In genomic region chr5:139644001-139644456, GRCh38 we compare ENCODE assay signal across 10 cellular contexts. TPM values are rescaled to one million over a fixed set of nuclear protein-coding genes. Genes with fewer than 3 reads are reported as not detected.
DNase-seq lines count a peak whose midpoint lies in the region; ATAC-seq and TF ChIP-seq lines count a peak whose summit lies in the region.
"Had no signal": no experiment of that assay in that cellular context is flagged by ENCODE, and none has a peak within 500 bp of the region (broad histone marks: within the 10 kb centered on the region; RNA-seq: fewer than 3 reads in every experiment).

No MANE protein-coding gene starts in this region.

- peaks cover 47% of the 10 kb centered on the region for H3K4me1 Mint-ChIP-seq in memory B cell
- H3K4me1 Mint-ChIP-seq in stimulated activated memory B cell treated with anti-CD40 and anti-IgM and Interleukin-4, amounts not matched to agents 10 μg/mL and 1 μg/mL and 100 μg/mL, for 72 hours = peaks cover 81% of the 10 kb centered on the region

- intact Hi-C loops in HCT116 (cut with micrococcal nuclease) (no loop called here), adrenal gland (cut with DNase I) (no loop called here)

- TF ChIP-seq CTCF in HCT116 (IDR thresholded peaks at IDR 0.05 in 2 of 3, conservative IDR thresholded peaks at IDR 0.05 in 1 of 3; ENCODE audit: borderline replicate concordance in 1 of 3, insufficient read depth in 1 of 3, low read depth in 2 of 3, low read length in 2 of 3) (no peak), adrenal gland (IDR thresholded peaks at IDR 0.05) (no peak)

- H3K9me3 ChIP-seq in HCT116 (ENCODE audit: control insufficient read depth in 1 of 2, insufficient read depth in 1 of 2, low read depth in 1 of 2, low read length in 2 of 2) (no peaks in the 10 kb centered on the region), adrenal gland (replicated peaks in 1 of 3) (no peaks in the 10 kb centered on the region)
- H3K9me3 ChIP-seq: heart right ventricle had no signal

- RAD21 ChIA-PET in HCT116 (lab: Charles Lee; ENCODE audit: low non-redundant PET in 1 of 2, low total read pairs in 2 of 2, uncharacterized antibody in 2 of 2, unreplicated experiment in 2 of 2) = interaction anchor here in 1 of 2 experiments (0.5 kb wide), 1 partner anchor 17 kb away, joined by 3 read pairs; no protein-coding TSS in a partner anchor

- H3K4me2 ChIP-seq in HCT116 (ENCODE audit: low read length) = peak overlapping the region; percentile 64

- no TSS peak for BruUV-seq in HCT116 (replicated peaks; lab: Mats Ljungman, UMichigan)

- POLR2A ChIA-PET in HCT116 (lab: Charles Lee) = interaction anchor here (1.2 kb wide), 1 partner anchor 17 kb away, joined by 4 read pairs; no protein-coding TSS in a partner anchor

- TF ChIP-seq RAD21 in HCT116 (IDR thresholded peaks at IDR 0.05; ENCODE audit: low read depth) = no peak

- peaks cover 47 to 67% of the 10 kb centered on the region in 2 experiments for H3K4me1 ChIP-seq in HCT116 (ENCODE audit: control insufficient read depth in 1 of 2, insufficient read depth in 2 of 2, low read length in 2 of 2)
- H3K4me1 ChIP-seq in adrenal gland (replicated peaks in 1 of 2) = peaks cover 13 to 15% of the 10 kb centered on the region in 2 donors

- H3K4me3 ChIP-seq in HCT116 (replicated peaks in 1 of 2; ENCODE audit: low read depth in 1 of 2, low read length in 2 of 2) (no peak overlapping the region), adrenal gland (no peak overlapping the region)
- H3K4me3 ChIP-seq: heart right ventricle had no signal

- TF ChIP-seq POLR2A in HCT116 (IDR thresholded peaks at IDR 0.05; ENCODE audit: borderline replicate concordance, extremely low read depth, insufficient read depth, insufficient read length) (no peak), adrenal gland (IDR thresholded peaks at IDR 0.05) (no peak)

- peak overlapping the region; percentile 56 for H3K27ac Mint-ChIP-seq in memory B cell
- peak overlapping the region; percentile 70 for H3K27ac Mint-ChIP-seq in stimulated activated memory B cell treated with anti-CD40 and anti-IgM and Interleukin-4, amounts not matched to agents 10 μg/mL and 1 μg/mL and 100 μg/mL, for 72 hours

- H3K9me3 Mint-ChIP-seq in memory B cell = no peaks in the 10 kb centered on the region
- no peaks in the 10 kb centered on the region for H3K9me3 Mint-ChIP-seq in stimulated activated memory B cell treated with anti-CD40 and anti-IgM and Interleukin-4, amounts not matched to agents 10 μg/mL and 1 μg/mL and 100 μg/mL, for 72 hours

- no peak for DNase-seq in HCT116 (ENCODE audit: low read depth, low spot score)
- peak in 5 of 7 donors; percentile 7 to 51 (median 15) for DNase-seq in adrenal gland
- no peak for DNase-seq in memory B cell (ENCODE audit: low spot score in 2 of 2)
- no peak for DNase-seq in HuH-7.5 (ENCODE audit: low spot score)
- no peak for DNase-seq in NCI-H2081 treated with DMSO at 0.1 percent for 48 hours (lab: John Stamatoyannopoulos, UW)
- no peak for DNase-seq in NCI-H1436 (lab: John Stamatoyannopoulos, UW)
- DNase-seq: NCI-H187, NCI-H748 treated with DMSO at 0.1 percent for 48 hours had no signal

- peaks cover 6% of the 10 kb centered on the region for H3K79me2 ChIP-seq in HCT116 (ENCODE audit: insufficient read depth, low read length)

- H3K27me3 Mint-ChIP-seq in memory B cell = no peaks in the 10 kb centered on the region
- no peaks in the 10 kb centered on the region for H3K27me3 Mint-ChIP-seq in stimulated activated memory B cell treated with anti-CD40 and anti-IgM and Interleukin-4, amounts not matched to agents 10 μg/mL and 1 μg/mL and 100 μg/mL, for 72 hours

- H3K27me3 ChIP-seq in HCT116 (ENCODE audit: insufficient read depth, low read length) (no peaks in the 10 kb centered on the region), adrenal gland (no peaks in the 10 kb centered on the region)

- no peaks in the 10 kb centered on the region for H4K20me1 ChIP-seq in HCT116 (ENCODE audit: insufficient read depth)

- H3K36me3 Mint-ChIP-seq in memory B cell = no peaks in the 10 kb centered on the region
- H3K36me3 Mint-ChIP-seq in stimulated activated memory B cell treated with anti-CD40 and anti-IgM and Interleukin-4, amounts not matched to agents 10 μg/mL and 1 μg/mL and 100 μg/mL, for 72 hours = peaks cover 6% of the 10 kb centered on the region

- ATAC-seq in HCT116 = no peak
- ATAC-seq in memory B cell (ENCODE audit: low read depth) = no peak
- ATAC-seq in stimulated activated memory B cell treated with anti-CD40 and anti-IgM and Interleukin-4, amounts not matched to agents 10 μg/mL and 1 μg/mL and 100 μg/mL, for 72 hours = no peak
- ATAC-seq: heart right ventricle had no signal

- no peak overlapping the region for H3K9ac ChIP-seq in HCT116 (ENCODE audit: low read length)

- H3K36me3 ChIP-seq in HCT116 (ENCODE audit: control insufficient read depth in 1 of 2, insufficient read depth in 2 of 2, low read length in 2 of 2) (no peaks in the 10 kb centered on the region), adrenal gland (replicated peaks in 1 of 2) (no peaks in the 10 kb centered on the region)
- H3K36me3 ChIP-seq: heart right ventricle had no signal

- H3K9me2 ChIP-seq in HCT116 (ENCODE audit: insufficient read depth) = no peaks in the 10 kb centered on the region

- 75 to 89% (median 81%) methylated on average over 3 to 5 of the region's 5 CpGs for WGBS in adrenal gland, 4 donors

- H2AFZ ChIP-seq in HCT116 (ENCODE audit: low read depth, low read length, poor library complexity, severe bottlenecking) = no peak overlapping the region

- CTCF ChIA-PET in HCT116 (lab: Charles Lee) = interaction anchor here (1.5 kb wide), 1 partner anchor 121 kb away, joined by 4 read pairs; no protein-coding TSS in a partner anchor

- H3K27ac ChIP-seq in HCT116 (ENCODE audit: low read depth, low read length) (no peak overlapping the region), adrenal gland (no peak overlapping the region)
- H3K27ac ChIP-seq: heart right ventricle had no signal

- H3K4me3 Mint-ChIP-seq in memory B cell = no peak overlapping the region
- no peak overlapping the region for H3K4me3 Mint-ChIP-seq in stimulated activated memory B cell treated with anti-CD40 and anti-IgM and Interleukin-4, amounts not matched to agents 10 μg/mL and 1 μg/mL and 100 μg/mL, for 72 hours

TF ChIP-seq in HCT116, 20 proteins besides CTCF, POLR2A, EP300 and RAD21 (continues in another document):
- TF ChIP-seq ZNF274 (IDR thresholded peaks at IDR 0.05; ENCODE audit: low read depth, low read length) (no peak), EGR1 (IDR thresholded peaks at IDR 0.05; ENCODE audit: low read depth) (no peak), YY1 (IDR thresholded peaks at IDR 0.05; ENCODE audit: extremely low read depth, insufficient replicate concordance, low read depth, low read length) (no peak), POLR2AphosphoS5 (IDR thresholded peaks at IDR 0.05; ENCODE audit: low read depth, low read length) (no peak), TCF7L2 (IDR thresholded peaks at IDR 0.05; ENCODE audit: borderline replicate concordance, extremely low read depth, insufficient read depth, insufficient read length) (no peak), ZBTB33 (IDR thresholded peaks at IDR 0.05; ENCODE audit: extremely low read depth, insufficient replicate concordance, low read length) (no peak), SP1 (IDR thresholded peaks at IDR 0.05; ENCODE audit: low read depth) (no peak), JUND (IDR thresholded peaks at IDR 0.05) (no peak), CEBPB (IDR thresholded peaks at IDR 0.05; ENCODE audit: low read depth) (no peak), EZH2phosphoT487 (IDR thresholded peaks at IDR 0.05; ENCODE audit: borderline replicate concordance) (no peak), REST (IDR thresholded peaks at IDR 0.05; ENCODE audit: low read depth) (no peak), SRF (IDR thresholded peaks at IDR 0.05; ENCODE audit: low read depth) (no peak)

RNA-seq across cellular contexts. Expression of gene CXXC5, which starts 4.1 kb away (rescaled TPM):
- total RNA-seq in HCT116 (2021; ENCODE audit: unreplicated experiment) (43.1 TPM), adrenal gland (10 to 100 TPM; 33.5 to 79.3 (median 42.4) TPM)
- polyA plus RNA-seq in HCT116 (2012) = 34.4 and 46.2 TPM in 2 replicates
- polyA plus RNA-seq in adrenal gland = 10 to 100 TPM; 17.7 to 29.8 (median 27.8) TPM

Comparison
In these comparisons a context has a peak if more than half of its experiments do, and no peak if none do; other contexts are left out.
1. DNase-seq: peak in adrenal gland (5 of 7); none in HCT116 (single experiment), memory B cell (0 of 2), HuH-7.5 (single experiment), NCI-H2081 treated with DMSO at 0.1 percent for 48 hours (single experiment) and NCI-H1436 (single experiment).